15 cellular contexts compared by ENCODE assay signal in the genomic region with DNA sequence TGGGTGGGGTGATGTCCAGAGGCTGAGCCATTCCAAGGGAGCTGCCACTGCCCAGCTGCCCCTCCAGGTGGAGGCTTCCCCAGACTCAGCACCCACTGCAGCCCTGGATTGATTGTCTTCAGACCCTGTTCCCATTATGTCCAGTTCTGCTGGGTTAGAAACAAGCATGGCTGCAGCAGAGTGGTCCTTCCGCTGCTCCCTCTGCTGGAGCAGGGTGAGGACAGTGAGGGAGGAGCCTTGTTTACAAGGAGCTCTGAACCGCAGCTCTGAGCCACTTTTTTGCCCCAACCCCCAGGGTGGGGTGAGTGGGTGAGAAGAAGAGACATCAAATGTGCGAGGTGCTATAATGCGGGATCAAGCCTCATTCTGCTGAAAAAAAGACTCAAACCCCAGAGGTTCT. TPM values are rescaled to one million over a fixed set of nuclear protein-coding genes. Genes with fewer than 3 reads are reported as not detected.
DNase-seq lines count a peak whose midpoint lies in the region; ATAC-seq, FAIRE-seq and TF ChIP-seq lines count a peak whose summit lies in the region.
"Had no signal": no experiment of that assay in that cellular context is flagged by ENCODE, and none has a peak within 500 bp of the region (broad histone marks: within the 10 kb centered on the region; RNA-seq: fewer than 3 reads in every experiment).

No MANE protein-coding gene starts in this region.

- H3K79me2 ChIP-seq in K562 (ENCODE audit: control insufficient read depth, insufficient read depth, low read length) = no peaks in the 10 kb centered on the region

- no peak overlapping the region for H3K4me3 Mint-ChIP-seq in activated naive CD4-positive, alpha-beta T cell treated with anti-CD3 and anti-CD28 coated beads, Interleukin-2, amount 10 ng/mL, durations not matched to agents 7 days and 5 days
- H3K4me3 Mint-ChIP-seq: natural killer cell treated with Interleukin-12 subunit alpha and Interleukin-12 subunit beta and Interleukin-15 and Interleukin-18, amount 100 ng/mL, for 72 hours had no signal

- no peaks in the 10 kb centered on the region for H3K36me3 Mint-ChIP-seq in activated naive CD4-positive, alpha-beta T cell treated with anti-CD3 and anti-CD28 coated beads, Interleukin-2, amount 10 ng/mL, durations not matched to agents 7 days and 5 days
- H3K36me3 Mint-ChIP-seq: natural killer cell treated with Interleukin-12 subunit alpha and Interleukin-12 subunit beta and Interleukin-15 and Interleukin-18, amount 100 ng/mL, for 72 hours had no signal

- H3K9me3 ChIP-seq in BLaER1 treated with 17β-estradiol and CSF1 and Interleukin-3, amounts not matched to agents 10 nM and 100 nM (replicated peaks in 1 of 11) = no peaks in the 10 kb centered on the region
- H3K9me3 ChIP-seq in HUES64 (ENCODE audit: insufficient read depth, low read depth, low read length) (no peaks in the 10 kb centered on the region), K562 (replicated peaks; ENCODE audit: control insufficient read depth, insufficient read depth, low read depth, low read length) (no peaks in the 10 kb centered on the region)

- BruUV-seq in K562 (replicated peaks; lab: Mats Ljungman, UMichigan) = no TSS peak

- H3K9me3 Mint-ChIP-seq in activated naive CD4-positive, alpha-beta T cell treated with anti-CD3 and anti-CD28 coated beads, Interleukin-2, amount 10 ng/mL, durations not matched to agents 7 days and 5 days = no peaks in the 10 kb centered on the region
- H3K9me3 Mint-ChIP-seq: natural killer cell treated with Interleukin-12 subunit alpha and Interleukin-12 subunit beta and Interleukin-15 and Interleukin-18, amount 100 ng/mL, for 72 hours had no signal

- H4K20me1 ChIP-seq in BLaER1 treated with 17β-estradiol and CSF1 and Interleukin-3, amounts not matched to agents 10 nM and 100 nM = no peaks in the 10 kb centered on the region; a peak in 1 of 22 replicates
- H4K20me1 ChIP-seq in K562 (replicated peaks; ENCODE audit: control insufficient read depth, insufficient read depth, low read length) = peaks cover 15% of the 10 kb centered on the region

- DNase-seq in K562 (ENCODE audit: extremely low read depth in 1 of 4, low spot score in 3 of 4) (peak in 1 of 4 experiments; percentile 11), kidney epithelial cell (ENCODE audit: low read depth) (no peak), NCI-H2196 (lab: John Stamatoyannopoulos, UW; ENCODE audit: unreplicated experiment) (no peak), globus pallidus (ENCODE audit: low spot score) (no peak)
- DNase-seq in activated naive CD4-positive, alpha-beta T cell treated with anti-CD3 and anti-CD28 coated beads, Interleukin-2, amount 10 ng/mL, durations not matched to agents 7 days and 5 days = no peak
- no peak for DNase-seq in stimulated activated naive CD4-positive, alpha-beta T cell treated with Interleukin-2 at 50 U/mL for 16 hours (lab: John Stamatoyannopoulos, UW)
- DNase-seq: activated CD4-positive, CD25-positive, alpha-beta regulatory T cell; dorsolateral prefrontal cortex; NCI-H1417; small intestine; substantia nigra had no signal

- 81% methylated on average over 4 of the region's 4 CpGs for WGBS in HUES64
- WGBS in K562 (ENCODE audit: insufficient coverage, low coverage, missing lambda C conversion rate) = 4% methylated on average over 4 of the region's 4 CpGs

- ATAC-seq in K562 = peak; percentile 42
- ATAC-seq: natural killer cell treated with Interleukin-12 subunit alpha and Interleukin-12 subunit beta and Interleukin-15 and Interleukin-18, amount 100 ng/mL, for 72 hours had no signal

- TF ChIP-seq RAD21 in K562 (CRISPR knock-in tag; conservative IDR thresholded peaks at IDR 0.05 in 1 of 2, IDR thresholded peaks at IDR 0.05 in 1 of 2) = no peak

- H3K9ac ChIP-seq in BLaER1 treated with 17β-estradiol and CSF1 and Interleukin-3, amounts not matched to agents 10 nM and 100 nM = no peak overlapping the region
- H3K9ac ChIP-seq in HUES64 (ENCODE audit: low read depth, low read length) (no peak overlapping the region), K562 (ENCODE audit: insufficient read depth in 1 of 2, low read depth in 2 of 2, low read length in 2 of 2) (0 out of 4 replicates have a peak overlapping the region, but pooled peaks of 1 of the 2 experiments have one; percentile 3)

- no peak for FAIRE-seq in K562 (lab: Jason Lieb, UNC)
- FAIRE-seq: small intestine had no signal

- in situ Hi-C loops in K562 (cut with MboI) = no loop called here

- peak overlapping the region in 6 of 11 experiments; percentile 12 to 22 (median 16); a peak in 5 of 22 replicates for H3K4me2 ChIP-seq in BLaER1 treated with 17β-estradiol and CSF1 and Interleukin-3, amounts not matched to agents 10 nM and 100 nM
- H3K4me2 ChIP-seq in K562 (ENCODE audit: insufficient read depth, low read length) = no peak overlapping the region

- no peak for TF ChIP-seq POLR2A in K562 (conservative IDR thresholded peaks at IDR 0.05)

- CTCF ChIA-PET in K562 (lab: Yijun Ruan, JAX; ENCODE audit: low intra/inter-chr PET ratio) = no interaction called here
- CTCF ChIA-PET in activated naive CD4-positive, alpha-beta T cell treated with anti-CD3 and anti-CD28 coated beads, Interleukin-2, amount 10 ng/mL, durations not matched to agents 7 days and 5 days (lab: Charles Lee) = interaction anchor here (0.8 to 3.6 kb wide), 5 partner anchors 9 to 30 kb away, joined by 3 to 16 read pairs (median 3); no protein-coding TSS in a partner anchor

- POLR2A ChIA-PET in K562 (lab: Yijun Ruan, JAX) = interaction anchor here (0.7 to 0.8 kb wide), 2 partner anchors 8 to 19 kb away, joined by 3 read pairs; no protein-coding TSS in a partner anchor

- no peaks in the 10 kb centered on the region for H3K27me3 ChIP-seq in BLaER1 treated with 17β-estradiol and CSF1 and Interleukin-3, amounts not matched to agents 10 nM and 100 nM
- H3K27me3 ChIP-seq in HUES64 (ENCODE audit: insufficient read depth, low read length) = no peaks in the 10 kb centered on the region
- peaks cover 12 to 63% of the 10 kb centered on the region in 2 experiments; a peak in 4 of 5 replicates for H3K27me3 ChIP-seq in K562 (ENCODE audit: control insufficient read depth in 2 of 2, insufficient read depth in 2 of 2, low read length in 2 of 2)
- H3K27me3 ChIP-seq in kidney epithelial cell (ENCODE audit: control insufficient read depth, insufficient read depth, low read length) = peaks cover 27% of the 10 kb centered on the region

- intact Hi-C loops in K562 (cut with micrococcal nuclease) = no loop called here

- H3K27me3 Mint-ChIP-seq in activated naive CD4-positive, alpha-beta T cell treated with anti-CD3 and anti-CD28 coated beads, Interleukin-2, amount 10 ng/mL, durations not matched to agents 7 days and 5 days = peaks cover 48% of the 10 kb centered on the region

- H3K27ac Mint-ChIP-seq in activated naive CD4-positive, alpha-beta T cell treated with anti-CD3 and anti-CD28 coated beads, Interleukin-2, amount 10 ng/mL, durations not matched to agents 7 days and 5 days = no peak overlapping the region
- H3K27ac Mint-ChIP-seq: natural killer cell treated with Interleukin-12 subunit alpha and Interleukin-12 subunit beta and Interleukin-15 and Interleukin-18, amount 100 ng/mL, for 72 hours had no signal

- peak; percentile 20 to 30 (median 28); a peak in 4 of 6 replicates for TF ChIP-seq CTCF in K562 (IDR thresholded peaks at IDR 0.05 in 2 of 3, conservative IDR thresholded peaks at IDR 0.05 in 1 of 3; ENCODE audit: insufficient read depth in 2 of 3, low read depth in 1 of 3, low read length in 3 of 3)
- TF ChIP-seq CTCF in kidney epithelial cell (IDR thresholded peaks at IDR 0.05; ENCODE audit: insufficient read depth, low read length, poor library complexity, severe bottlenecking) = peak; percentile 38

- H3K9me1 ChIP-seq in K562 (ENCODE audit: control insufficient read depth, insufficient read depth, low read length) = peaks cover 4% of the 10 kb centered on the region

- TF ChIP-seq EP300 in K562 (IDR thresholded peaks at IDR 0.05; ENCODE audit: low read length) = no peak

- H3K4me3 ChIP-seq in BLaER1 treated with 17β-estradiol and CSF1 and Interleukin-3, amounts not matched to agents 10 nM and 100 nM = no peak overlapping the region
- no peak overlapping the region for H3K4me3 ChIP-seq in HUES64 (ENCODE audit: low read length)
- H3K4me3 ChIP-seq in K562 = no peak overlapping the region
- H3K4me3 ChIP-seq in kidney epithelial cell (ENCODE audit: low read depth, low read length) = no peak overlapping the region

- H2AFZ ChIP-seq in K562 (ENCODE audit: low read depth, low read length) = no peak overlapping the region

- no peaks in the 10 kb centered on the region for H3K4me1 Mint-ChIP-seq in activated naive CD4-positive, alpha-beta T cell treated with anti-CD3 and anti-CD28 coated beads, Interleukin-2, amount 10 ng/mL, durations not matched to agents 7 days and 5 days

- H3K27ac ChIP-seq in BLaER1 treated with 17β-estradiol and CSF1 and Interleukin-3, amounts not matched to agents 10 nM and 100 nM = no peak overlapping the region
- H3K27ac ChIP-seq in HUES64 (ENCODE audit: low read depth, low read length) = peak overlapping the region; percentile 98; the same call in 1 of the 2 replicates
- H3K27ac ChIP-seq in K562 (ENCODE audit: extremely low read depth, low read depth, low read length) = no peak overlapping the region

- H3K36me3 ChIP-seq in BLaER1 treated with 17β-estradiol and CSF1 and Interleukin-3, amounts not matched to agents 10 nM and 100 nM = no peaks in the 10 kb centered on the region
- no peaks in the 10 kb centered on the region for H3K36me3 ChIP-seq in HUES64 (ENCODE audit: insufficient read depth, low read length)
- H3K36me3 ChIP-seq in K562 (ENCODE audit: control insufficient read depth, insufficient read depth, low read length) = no peaks in the 10 kb centered on the region
- no peaks in the 10 kb centered on the region for H3K36me3 ChIP-seq in kidney epithelial cell (ENCODE audit: control insufficient read depth, insufficient read depth, low read length)

- H3K4me1 ChIP-seq in BLaER1 treated with 17β-estradiol and CSF1 and Interleukin-3, amounts not matched to agents 10 nM and 100 nM = peaks cover 0 to 32% (median 24%) of the 10 kb centered on the region in 10 experiments; a peak in 15 of 20 replicates
- H3K4me1 ChIP-seq in HUES64 (ENCODE audit: insufficient read depth, low read length) (peaks cover 36% of the 10 kb centered on the region), K562 (replicated peaks in 1 of 2; ENCODE audit: control insufficient read depth in 2 of 2, insufficient read depth in 2 of 2, low read length in 2 of 2) (no peaks in the 10 kb centered on the region; a peak in 1 of 5 replicates)

RNA-seq across cellular contexts. Expression of gene TNNT2, which starts 2.3 kb away (rescaled TPM):
- polyA plus RNA-seq in HUES64 (2013, experiment 1 of 2) = 3.1 TPM
- 3.8 TPM for polyA plus RNA-seq in HUES64 (2013, experiment 2 of 2)
- not detected in 2 replicates for total RNA-seq in K562 (2011; cell fraction: chromatin; rRNA removed; ENCODE audit: low replicate concordance)
- total RNA-seq in K562 (2011; cell fraction: nucleolus; rRNA removed) = not detected in 2 replicates
- total RNA-seq in K562 (2011; cell fraction: nucleoplasm; rRNA removed) = not detected in 2 replicates
- total RNA-seq in K562 (2014; rRNA removed) (not detected in 2 replicates), K562 (2014; rRNA removed; fragmentation: Illumina TruSeq; extraction: Trizol) (not detected in 2 replicates), K562 (2015; rRNA removed; fragmentation: Illumina TruSeq; extraction: Trizol) (not detected in 2 replicates), K562 (2021) (not detected in 2 replicates), kidney epithelial cell (0.08 and 0.89 TPM in 2 replicates)
- polyA plus RNA-seq in K562 (2011; rRNA removed) (not detected in 2 replicates), K562 (2014; fragmentation: Illumina TruSeq; extraction: Trizol) (not detected in 2 replicates), K562 (2014; fragmentation: Nextera tagmentation; extraction: Ambion mirVana) (not detected), K562 (2014; rRNA removed) (not detected in 2 replicates)
- polyA plus RNA-seq in K562 (2011; cell fraction: cytosol; rRNA removed) = not detected in 2 replicates
- not detected in 2 replicates for polyA plus RNA-seq in K562 (2011; cell fraction: nucleus; rRNA removed)
- polyA plus RNA-seq in K562 (2012) = not detected in 2 replicates
- not detected in 2 replicates for polyA minus RNA-seq in K562 (2011; rRNA and poly(A)+ RNA removed)
- not detected in 2 replicates for polyA minus RNA-seq in K562 (2011; cell fraction: cytosol; rRNA and poly(A)+ RNA removed)
- polyA minus RNA-seq in K562 (2011; cell fraction: nucleus; rRNA and poly(A)+ RNA removed) = not detected in 2 replicates
- total RNA-seq: natural killer cell treated with Interleukin-12 subunit alpha and Interleukin-12 subunit beta and Interleukin-15 and Interleukin-18, amount 100 ng/mL, for 72 hours had no signal

RNA-seq across cellular contexts. Expression of gene LAD1, which starts 24.0 kb away (rescaled TPM):
- 8.5 TPM for polyA plus RNA-seq in HUES64 (2013, experiment 1 of 2)
- polyA plus RNA-seq in HUES64 (2013, experiment 2 of 2) = 7.9 TPM
- total RNA-seq in K562 (2011; cell fraction: chromatin; rRNA removed; ENCODE audit: low replicate concordance) = not detected in 2 replicates
- not detected in 2 replicates for total RNA-seq in K562 (2011; cell fraction: nucleolus; rRNA removed)
- total RNA-seq in K562 (2011; cell fraction: nucleoplasm; rRNA removed) = not detected in 2 replicates
- total RNA-seq in K562 (2014; rRNA removed) (not detected in 2 replicates), K562 (2014; rRNA removed; fragmentation: Illumina TruSeq; extraction: Trizol) (not detected in 2 replicates), K562 (2015; rRNA removed; fragmentation: Illumina TruSeq; extraction: Trizol) (not detected in 2 replicates), K562 (2021) (0.25 and 0.31 TPM in 2 replicates), kidney epithelial cell (36.1 and 38.9 TPM in 2 replicates)
- polyA plus RNA-seq in K562 (2011; rRNA removed) (not detected in 2 replicates), K562 (2014; fragmentation: Illumina TruSeq; extraction: Trizol) (not detected in 2 replicates), K562 (2014; fragmentation: Nextera tagmentation; extraction: Ambion mirVana) (not detected), K562 (2014; rRNA removed) (not detected in 2 replicates)
- not detected in 2 replicates for polyA plus RNA-seq in K562 (2011; cell fraction: cytosol; rRNA removed)
- not detected in 2 replicates for polyA plus RNA-seq in K562 (2011; cell fraction: nucleus; rRNA removed)
- not detected in 2 replicates for polyA plus RNA-seq in K562 (2012)
- polyA minus RNA-seq in K562 (2011; rRNA and poly(A)+ RNA removed) = not detected in 2 replicates
- polyA minus RNA-seq in K562 (2011; cell fraction: cytosol; rRNA and poly(A)+ RNA removed) = not detected in 2 replicates
- not detected in 2 replicates for polyA minus RNA-seq in K562 (2011; cell fraction: nucleus; rRNA and poly(A)+ RNA removed)
- total RNA-seq: natural killer cell treated with Interleukin-12 subunit alpha and Interleukin-12 subunit beta and Interleukin-15 and Interleukin-18, amount 100 ng/mL, for 72 hours had no signal

RNA-seq across cellular contexts. Expression of gene TNNI1, which starts 46.4 kb away (rescaled TPM):
- polyA plus RNA-seq in HUES64 (2013, experiment 1 of 2) = 0.30 TPM
- polyA plus RNA-seq in HUES64 (2013, experiment 2 of 2) = 1.3 TPM
- total RNA-seq in K562 (2011; cell fraction: chromatin; rRNA removed; ENCODE audit: low replicate concordance) = not detected in 2 replicates
- total RNA-seq in K562 (2011; cell fraction: nucleolus; rRNA removed) = not detected in 2 replicates
- total RNA-seq in K562 (2011; cell fraction: nucleoplasm; rRNA removed) = not detected in 2 replicates
- total RNA-seq in K562 (2014; rRNA removed) (not detected in 2 replicates), K562 (2014; rRNA removed; fragmentation: Illumina TruSeq; extraction: Trizol) (not detected in 2 replicates), K562 (2015; rRNA removed; fragmentation: Illumina TruSeq; extraction: Trizol) (not detected in 2 replicates), K562 (2021) (not detected in 2 replicates), kidney epithelial cell (not detected in 2 replicates)
- polyA plus RNA-seq in K562 (2011; rRNA removed) (not detected in 2 replicates), K562 (2014; fragmentation: Illumina TruSeq; extraction: Trizol) (not detected in 2 replicates), K562 (2014; fragmentation: Nextera tagmentation; extraction: Ambion mirVana) (not detected), K562 (2014; rRNA removed) (not detected in 2 replicates)
- not detected in 2 replicates for polyA plus RNA-seq in K562 (2011; cell fraction: cytosol; rRNA removed)
- polyA plus RNA-seq in K562 (2011; cell fraction: nucleus; rRNA removed) = not detected in 2 replicates
- not detected in 2 replicates for polyA plus RNA-seq in K562 (2012)
- not detected in 2 replicates for polyA minus RNA-seq in K562 (2011; rRNA and poly(A)+ RNA removed)
- not detected in 2 replicates for polyA minus RNA-seq in K562 (2011; cell fraction: cytosol; rRNA and poly(A)+ RNA removed)
- not detected in 2 replicates for polyA minus RNA-seq in K562 (2011; cell fraction: nucleus; rRNA and poly(A)+ RNA removed)
- total RNA-seq: glomerular endothelial cell; natural killer cell treated with Interleukin-12 subunit alpha and Interleukin-12 subunit beta and Interleukin-15 and Interleukin-18, amount 100 ng/mL, for 72 hours had no signal

Comparison
In these comparisons a context has a peak if more than half of its experiments do, and no peak if none do; other contexts are left out.
1. RNA of gene LAD1, which starts 24.0 kb away (total RNA-seq): 36.1 to 38.9 TPM in kidney epithelial cell; 0.25 to 0.31 TPM in K562; every median in the first group is over 10 times any median in the second.